ENCODE assay signal across 13 cellular contexts in genomic region chr10:58081353-58081752, GRCh38.
DNase-seq lines count a peak whose midpoint lies in the region; TF ChIP-seq lines count a peak whose summit lies in the region.
"Had no signal": no experiment of that assay in that cellular context is flagged by ENCODE, and none has a peak within 500 bp of the region (broad histone marks: within the 10 kb centered on the region; RNA-seq: fewer than 3 reads in every experiment).

No MANE protein-coding gene starts in this region.

- H3K27me3 ChIP-seq in osteoblast (ENCODE audit: insufficient read depth, low read length), result no peaks in the 10 kb centered on the region
- H3K27me3 ChIP-seq: BLaER1 treated with 17β-estradiol and CSF1 and Interleukin-3, amounts not matched to agents 10 nM and 100 nM had no signal

- in situ Hi-C loops in astrocyte of the cerebellum (cut with HindIII; ENCODE audit: low sequenced_read_pairs), result no loop called here

- no peaks in the 10 kb centered on the region for H3K9me3 ChIP-seq in osteoblast (ENCODE audit: low read depth, low read length)
- H3K9me3 ChIP-seq: BLaER1 treated with 17β-estradiol and CSF1 and Interleukin-3, amounts not matched to agents 10 nM and 100 nM had no signal

- no peak for TF ChIP-seq CTCF in astrocyte of the cerebellum (IDR thresholded peaks at IDR 0.05; ENCODE audit: low read depth, low read length, missing control alignments)
- TF ChIP-seq CTCF in fibroblast of pulmonary artery (IDR thresholded peaks at IDR 0.05; ENCODE audit: low read length, missing control alignments), result no peak
- no peak for TF ChIP-seq CTCF in osteoblast (IDR thresholded peaks at IDR 0.05; ENCODE audit: extremely low read depth, low read depth, low read length)

- no peak overlapping the region for H3K4me2 ChIP-seq in osteoblast (ENCODE audit: insufficient read depth, low read length)
- H3K4me2 ChIP-seq: BLaER1 treated with 17β-estradiol and CSF1 and Interleukin-3, amounts not matched to agents 10 nM and 100 nM had no signal

- H3K79me2 ChIP-seq in osteoblast (ENCODE audit: insufficient read depth, low read length), result no peaks in the 10 kb centered on the region

- H3K4me3 ChIP-seq in astrocyte of the cerebellum (ENCODE audit: low read depth, low read length) (no peak overlapping the region), fibroblast of pulmonary artery (replicated peaks; ENCODE audit: low read depth, low read length) (no peak overlapping the region), osteoblast (ENCODE audit: insufficient read depth, low read length) (no peak overlapping the region)
- H3K4me3 ChIP-seq: BLaER1 treated with 17β-estradiol and CSF1 and Interleukin-3, amounts not matched to agents 10 nM and 100 nM; GM12878; GM23248 had no signal

- no peak overlapping the region for H2AFZ ChIP-seq in osteoblast (ENCODE audit: low read length)
- H2AFZ ChIP-seq: GM23248 had no signal

- H3K27ac ChIP-seq in osteoblast (ENCODE audit: low read depth, low read length), result no peak overlapping the region
- H3K27ac ChIP-seq: BLaER1 treated with 17β-estradiol and CSF1 and Interleukin-3, amounts not matched to agents 10 nM and 100 nM; GM23248 had no signal

- no peaks in the 10 kb centered on the region for H3K36me3 ChIP-seq in osteoblast (ENCODE audit: insufficient read depth, low read length)
- H3K36me3 ChIP-seq: BLaER1 treated with 17β-estradiol and CSF1 and Interleukin-3, amounts not matched to agents 10 nM and 100 nM had no signal

- no peaks in the 10 kb centered on the region for H4K20me1 ChIP-seq in osteoblast (ENCODE audit: insufficient read depth, low read length)
- H4K20me1 ChIP-seq: BLaER1 treated with 17β-estradiol and CSF1 and Interleukin-3, amounts not matched to agents 10 nM and 100 nM had no signal

- DNase-seq in astrocyte of the cerebellum (ENCODE audit: low read depth), result peak; percentile 11
- DNase-seq in fibroblast of pulmonary artery (ENCODE audit: low read depth), result peak; percentile 3
- peak; percentile 78 for DNase-seq in osteoblast (ENCODE audit: insufficient read length, low spot score, missing footprints)
- no peak for DNase-seq in AG08396 (ENCODE audit: low spot score)
- no peak for DNase-seq in NCI-H1105 treated with DMSO at 0.1 percent for 48 hours (lab: John Stamatoyannopoulos, UW)
- DNase-seq in stimulated activated CD4-positive, alpha-beta T cell treated with anti-CD3 and anti-CD28 coated beads, Interleukin-2, amount 100 ng/mL, for 48 hours, result no peak
- no peak for DNase-seq in NCI-H226
- DNase-seq: CD4-positive, CD25-positive, alpha-beta regulatory T cell; DMS79; GM23248; H7 had no signal

- H3K4me1 ChIP-seq in osteoblast (ENCODE audit: insufficient read depth, low read length), result no peaks in the 10 kb centered on the region
- H3K4me1 ChIP-seq: BLaER1 treated with 17β-estradiol and CSF1 and Interleukin-3, amounts not matched to agents 10 nM and 100 nM had no signal

Comparison
In these comparisons a context has a peak if more than half of its experiments do, and no peak if none do; other contexts are left out.
1. DNase-seq: peak in astrocyte of the cerebellum (single experiment), fibroblast of pulmonary artery (single experiment) and osteoblast (single experiment); none in AG08396 (single experiment), NCI-H1105 treated with DMSO at 0.1 percent for 48 hours (single experiment), stimulated activated CD4-positive, alpha-beta T cell treated with anti-CD3 and anti-CD28 coated beads, Interleukin-2, amount 100 ng/mL, for 48 hours (0 of 2) and NCI-H226 (single experiment).